In genomic region chr2:224802407-224802806, GRCh38 we compare ENCODE assay signal across 18 cellular contexts.
A peak's percentile ranks its signal among the peaks of the same experiment; 100 is the strongest.
DNase-seq lines count a peak whose midpoint lies in the region; ATAC-seq and TF ChIP-seq lines count a peak whose summit lies in the region.
"Had no signal": no experiment of that assay in that cellular context is flagged by ENCODE, and none has a peak within 500 bp of the region (broad histone marks: within the 10 kb centered on the region; RNA-seq: fewer than 3 reads in every experiment).

No MANE protein-coding gene starts in this region.

- H3K27me3 ChIP-seq in breast epithelium, result no peaks in the 10 kb centered on the region
- no peaks in the 10 kb centered on the region for H3K27me3 ChIP-seq in subcutaneous abdominal adipose tissue (ENCODE audit: control insufficient read depth in 5 of 5, insufficient read depth in 4 of 5, low read length in 5 of 5)
- H3K27me3 ChIP-seq: body of pancreas, Peyer's patch, upper lobe of right lung had no signal

- no peak overlapping the region for H3K27ac Mint-ChIP-seq in MCF 10A (ENCODE audit: low read depth, unreplicated experiment)
- H3K27ac Mint-ChIP-seq: activated CD4-positive, alpha-beta T cell treated with anti-CD3 and anti-CD28 coated beads, Interleukin-2, amount 10 ng/mL, durations not matched to agents 7 days and 5 days; mesothelial cell of epicardium had no signal

- peaks cover 10% of the 10 kb centered on the region for H3K4me1 Mint-ChIP-seq in MCF 10A (ENCODE audit: insufficient read depth, unreplicated experiment)
- H3K4me1 Mint-ChIP-seq: activated CD4-positive, alpha-beta T cell treated with anti-CD3 and anti-CD28 coated beads, Interleukin-2, amount 10 ng/mL, durations not matched to agents 7 days and 5 days; mesothelial cell of epicardium had no signal

- no peaks in the 10 kb centered on the region for H3K36me3 Mint-ChIP-seq in MCF 10A (ENCODE audit: insufficient read depth, unreplicated experiment)
- H3K36me3 Mint-ChIP-seq: mesothelial cell of epicardium had no signal

- H3K9me3 ChIP-seq in breast epithelium (no peaks in the 10 kb centered on the region), subcutaneous abdominal adipose tissue (ENCODE audit: control insufficient read depth in 5 of 5, low read length in 5 of 5) (no peaks in the 10 kb centered on the region)
- H3K9me3 ChIP-seq: body of pancreas, Peyer's patch, upper lobe of right lung had no signal

- intact Hi-C loops in MCF 10A (cut with micrococcal nuclease) (no loop called here), breast epithelium (cut with DNase I; ENCODE audit: low total_unique reads) (no loop called here)

- H3K4me3 Mint-ChIP-seq in MCF 10A (ENCODE audit: unreplicated experiment), result no peak overlapping the region
- H3K4me3 Mint-ChIP-seq: activated CD4-positive, alpha-beta T cell treated with anti-CD3 and anti-CD28 coated beads, Interleukin-2, amount 10 ng/mL, durations not matched to agents 7 days and 5 days; mesothelial cell of epicardium had no signal

- no peaks in the 10 kb centered on the region for H3K9me3 Mint-ChIP-seq in MCF 10A (ENCODE audit: unreplicated experiment)
- H3K9me3 Mint-ChIP-seq: activated CD4-positive, alpha-beta T cell treated with anti-CD3 and anti-CD28 coated beads, Interleukin-2, amount 10 ng/mL, durations not matched to agents 7 days and 5 days had no signal

- DNase-seq in MCF 10A (ENCODE audit: unreplicated experiment) (peak; percentile 3), breast epithelium (ENCODE audit: low spot score in 2 of 2) (no peak), SK-MEL-5 (ENCODE audit: low read depth, low spot score) (peak; percentile 37), fibroblast of pulmonary artery (ENCODE audit: low read depth) (peak; percentile 69), NCI-H2081 treated with DMSO at 0.1 percent for 48 hours (lab: John Stamatoyannopoulos, UW) (no peak), HuH-7 (ENCODE audit: low spot score) (no peak)
- DNase-seq: activated CD4-positive, alpha-beta T cell treated with anti-CD3 and anti-CD28 coated beads, Interleukin-2, amount 10 ng/mL, durations not matched to agents 7 days and 5 days; body of pancreas; DMS153; NCI-H1048; Peyer's patch; stimulated activated CD4-positive, alpha-beta T cell treated with anti-CD3 and anti-CD28 coated beads, Interleukin-15, amount 100 ng/mL, for 24 hours; T-helper 2 cell; upper lobe of right lung had no signal

- H3K4me1 ChIP-seq in breast epithelium (no peaks in the 10 kb centered on the region), subcutaneous abdominal adipose tissue (ENCODE audit: control insufficient read depth in 5 of 5, insufficient read depth in 5 of 5, low read length in 5 of 5) (peaks cover 0 to 11% (median 4%) of the 10 kb centered on the region in 5 donors)
- H3K4me1 ChIP-seq: body of pancreas, parathyroid adenoma, Peyer's patch, upper lobe of right lung had no signal

- H3K27ac ChIP-seq in breast epithelium (no peak overlapping the region), subcutaneous abdominal adipose tissue (ENCODE audit: low read depth, low read length) (peak overlapping the region; percentile 63)
- H3K27ac ChIP-seq: body of pancreas, parathyroid adenoma, Peyer's patch, upper lobe of right lung had no signal

- H3K9ac ChIP-seq in subcutaneous abdominal adipose tissue (ENCODE audit: low read length in 5 of 5), result no peak overlapping the region
- H3K9ac ChIP-seq: parathyroid adenoma had no signal

- CTCF ChIA-PET in MCF 10A (lab: Yijun Ruan, JAX), result no interaction called here

- no peak for ATAC-seq in HG03354 (IDR thresholded peaks at IDR 0.05; ENCODE audit: poor library complexity, severe bottlenecking, unreplicated experiment)
- ATAC-seq: body of pancreas, upper lobe of right lung had no signal

- BruUV-seq in MCF 10A (replicated peaks; lab: Mats Ljungman, UMichigan), result no TSS peak

- H3K36me3 ChIP-seq in breast epithelium (no peaks in the 10 kb centered on the region), subcutaneous abdominal adipose tissue (ENCODE audit: control insufficient read depth in 5 of 5, insufficient read depth in 5 of 5, low read length in 5 of 5) (peaks cover 0 to 17% (median 5%) of the 10 kb centered on the region in 5 donors)

- no peak for TF ChIP-seq POLR2A in breast epithelium (IDR thresholded peaks at IDR 0.05)

- H3K4me3 ChIP-seq in breast epithelium, result no peak overlapping the region
- H3K4me3 ChIP-seq in fibroblast of pulmonary artery (replicated peaks; ENCODE audit: low read depth, low read length), result no peak overlapping the region
- H3K4me3 ChIP-seq in subcutaneous abdominal adipose tissue (ENCODE audit: low read depth in 1 of 5, low read length in 5 of 5), result no peak overlapping the region
- H3K4me3 ChIP-seq: body of pancreas, Peyer's patch, upper lobe of right lung had no signal

- in situ Hi-C loops in SK-MEL-5 (cut with HindIII; ENCODE audit: low pct_unique_long_range_greater_than_20kb, low sequenced_read_pairs), result no loop called here

- no peaks in the 10 kb centered on the region for H3K27me3 Mint-ChIP-seq in MCF 10A (ENCODE audit: insufficient read depth, unreplicated experiment)
- H3K27me3 Mint-ChIP-seq: activated CD4-positive, alpha-beta T cell treated with anti-CD3 and anti-CD28 coated beads, Interleukin-2, amount 10 ng/mL, durations not matched to agents 7 days and 5 days had no signal

- POLR2A ChIA-PET in MCF 10A (lab: Yijun Ruan, JAX), result no interaction called here

- no peak for TF ChIP-seq CTCF in MCF 10A (IDR thresholded peaks at IDR 0.05; ENCODE audit: unreplicated experiment)
- TF ChIP-seq CTCF in breast epithelium (IDR thresholded peaks at IDR 0.05), result no peak
- no peak for TF ChIP-seq CTCF in fibroblast of pulmonary artery (IDR thresholded peaks at IDR 0.05; ENCODE audit: low read length, missing control alignments)

Comparison
In these comparisons a context has a peak if more than half of its experiments do, and no peak if none do; other contexts are left out.
1. DNase-seq: peak in MCF 10A (single experiment), SK-MEL-5 (single experiment) and fibroblast of pulmonary artery (single experiment); none in breast epithelium (0 of 2), NCI-H2081 treated with DMSO at 0.1 percent for 48 hours (single experiment) and HuH-7 (single experiment).